8 cellular contexts compared by ENCODE assay signal in the genomic region with DNA sequence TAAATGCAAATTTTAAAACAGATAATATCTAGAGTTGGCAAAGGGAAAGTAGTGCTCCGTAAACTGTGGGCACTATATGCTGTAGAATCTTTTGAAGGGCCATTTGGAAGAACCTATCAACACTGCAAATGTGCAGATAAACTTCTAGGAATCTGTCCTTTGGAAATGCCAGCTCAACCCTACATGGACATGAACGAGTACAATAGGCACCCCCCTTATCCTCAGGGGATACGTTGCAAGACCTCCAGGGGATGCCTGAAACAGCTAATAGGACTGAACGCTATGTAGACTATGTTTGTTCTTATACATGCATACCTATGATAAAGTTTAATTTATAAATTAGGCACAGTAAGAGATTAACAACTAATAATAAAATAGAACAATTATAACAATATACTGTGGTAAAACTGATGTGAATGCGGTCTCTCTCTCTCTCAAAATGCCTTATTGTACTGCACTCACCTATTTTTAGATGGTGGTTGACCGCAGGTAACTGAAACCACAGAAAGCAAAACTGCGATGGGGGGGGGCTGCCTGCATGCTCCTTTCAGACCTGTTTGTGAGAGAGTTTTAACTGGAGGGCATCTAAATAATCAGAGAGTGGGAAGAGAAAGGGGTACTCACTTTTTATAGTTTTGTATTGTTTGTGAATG. TPM values are rescaled to one million over a fixed set of nuclear protein-coding genes. Genes with fewer than 3 reads are reported as not detected.
DNase-seq lines count a peak whose midpoint lies in the region; ATAC-seq and TF ChIP-seq lines count a peak whose summit lies in the region.
"Not testable (repeated sequence)": the region's sequence is repeated elsewhere in the genome, so short reads cannot be mapped to it uniquely, and the experiment has no call there.

No MANE protein-coding gene starts in this region.

- H3K4me3 ChIP-seq in KMS-11 (IDR thresholded peaks at IDR 0.05; ENCODE audit: insufficient read depth, low read depth, low read length); SJCRH30; transverse colon: not testable (repeated sequence)

- not testable (repeated sequence) for H3K9ac ChIP-seq in KMS-11

- not testable (repeated sequence) for H3K36me3 Mint-ChIP-seq in activated naive CD8-positive, alpha-beta T cell treated with anti-CD3 and anti-CD28 coated beads, Interleukin-2, amount 50 U/mL, for 24 hours (ENCODE audit: low read depth)

- H3K27ac Mint-ChIP-seq in activated naive CD8-positive, alpha-beta T cell treated with anti-CD3 and anti-CD28 coated beads, Interleukin-2, amount 50 U/mL, for 24 hours, result peak overlapping the region; percentile 82

- H4K20me1 ChIP-seq in KMS-11 (ENCODE audit: insufficient read depth), result not testable (repeated sequence)

- in situ Hi-C loops in transverse colon (cut with MboI; ENCODE audit: low pct_ligation_motif_present in 1 of 4, low pct_unique_long_range_greater_than_20kb in 1 of 4, low sequenced_read_pairs in 3 of 4), result loop anchor here in 1 of 4 donors (25.0 kb wide), 1 partner anchor 230 kb away; the partner anchor contains the start of gene FES

- peak overlapping the region; percentile 56 for H3K4me3 Mint-ChIP-seq in activated naive CD8-positive, alpha-beta T cell treated with anti-CD3 and anti-CD28 coated beads, Interleukin-2, amount 50 U/mL, for 24 hours

- not testable (repeated sequence) for H3K27ac ChIP-seq in KMS-11, SJCRH30, transverse colon

- TF ChIP-seq POLR2A in transverse colon (IDR thresholded peaks at IDR 0.05), result not testable (repeated sequence)

- TF ChIP-seq CTCF in KMS-11 (conservative IDR thresholded peaks at IDR 0.05; ENCODE audit: low read depth, low read length); transverse colon (IDR thresholded peaks at IDR 0.05): not testable (repeated sequence)

- peak overlapping the region; percentile 96 for H3K4me2 ChIP-seq in KMS-11

- ATAC-seq in GM18517 (IDR thresholded peaks at IDR 0.05; ENCODE audit: unreplicated experiment) (peak; percentile 39), HG02678 (IDR thresholded peaks at IDR 0.05; ENCODE audit: unreplicated experiment) (peak; percentile 36)
- peak; percentile 13 for ATAC-seq in activated naive CD8-positive, alpha-beta T cell treated with anti-CD3 and anti-CD28 coated beads, Interleukin-2, amount 50 U/mL, for 24 hours

- not testable (repeated sequence) for H3K9me3 Mint-ChIP-seq in activated naive CD8-positive, alpha-beta T cell treated with anti-CD3 and anti-CD28 coated beads, Interleukin-2, amount 50 U/mL, for 24 hours

- TF ChIP-seq EP300 in transverse colon (IDR thresholded peaks at IDR 0.05; ENCODE audit: low read depth), result not testable (repeated sequence)

- H3K36me3 ChIP-seq in KMS-11 (ENCODE audit: insufficient read depth); SJCRH30; transverse colon: not testable (repeated sequence)

- intact Hi-C loops in transverse colon (cut with DNase I; ENCODE audit: low total_unique reads), result not testable (repeated sequence)

- H3K4me1 ChIP-seq in KMS-11 (ENCODE audit: low read depth, poor library complexity, severe bottlenecking) (peaks cover 69% of the 10 kb centered on the region), SJCRH30 (peaks cover 20% of the 10 kb centered on the region), transverse colon (peaks cover 2 to 16% (median 10%) of the 10 kb centered on the region in 4 donors)

- H3K79me2 ChIP-seq in KMS-11 (ENCODE audit: insufficient read depth, low read depth), result not testable (repeated sequence)

- H3K9me3 ChIP-seq in SJCRH30 (replicated peaks); transverse colon: not testable (repeated sequence)

- peaks cover 72% of the 10 kb centered on the region for H3K4me1 Mint-ChIP-seq in activated naive CD8-positive, alpha-beta T cell treated with anti-CD3 and anti-CD28 coated beads, Interleukin-2, amount 50 U/mL, for 24 hours

- DNase-seq in SJCRH30 (peak; percentile 27 to 30), transverse colon (peak; percentile 47)
- peak; percentile 25 to 63 for DNase-seq in activated CD8-positive, alpha-beta memory T cell treated with anti-CD3 and anti-CD28 coated beads for 4 hours (ENCODE audit: low read depth in 2 of 2)
- peak; percentile 56 for DNase-seq in activated naive CD8-positive, alpha-beta T cell treated with anti-CD3 and anti-CD28 coated beads, Interleukin-2, amount 50 U/mL, for 24 hours
- peak; percentile 51 to 55 for DNase-seq in stimulated activated CD4-positive, alpha-beta T cell treated with anti-CD3 and anti-CD28 coated beads, Interleukin-1b, Interleukin-23, amount 100 ng/mL, for 4 hours (ENCODE audit: low read depth in 2 of 2)

- peaks cover 27% of the 10 kb centered on the region for H3K27me3 Mint-ChIP-seq in activated naive CD8-positive, alpha-beta T cell treated with anti-CD3 and anti-CD28 coated beads, Interleukin-2, amount 50 U/mL, for 24 hours

- 53 to 61% methylated on average over 6 to 7 of the region's 7 CpGs for WGBS in transverse colon (ENCODE audit: low coverage in 1 of 2), 2 donors

- not testable (repeated sequence) for H3K27me3 ChIP-seq in KMS-11 (ENCODE audit: insufficient read depth, low read depth); SJCRH30; transverse colon

- not testable (repeated sequence) for H2AFZ ChIP-seq in KMS-11 (ENCODE audit: low read depth)

RNA-seq across cellular contexts. Expression of gene BLM, which starts 59.5 kb away (rescaled TPM):
- 54.2 and 65.9 TPM in 2 replicates for total RNA-seq in SJCRH30 (2014; rRNA removed; shearing (Covaris generic))
- total RNA-seq in transverse colon, result 1 to 10 TPM; 1.5 to 6.4 (median 2.0) TPM
